21 cellular contexts compared by ENCODE assay signal in genomic region chr4:176400816-176401461, GRCh38.
DNase-seq lines count a peak whose midpoint lies in the region; ATAC-seq and TF ChIP-seq lines count a peak whose summit lies in the region.
"Had no signal": no experiment of that assay in that cellular context is flagged by ENCODE, and none has a peak within 500 bp of the region (broad histone marks: within the 10 kb centered on the region; RNA-seq: fewer than 3 reads in every experiment).

No MANE protein-coding gene starts in this region.

- H3K27me3 Mint-ChIP-seq in naive thymus-derived CD8-positive, alpha-beta T cell = peaks cover 0 to 25% (median 4%) of the 10 kb centered on the region in 5 donors
- H3K27me3 Mint-ChIP-seq: natural killer cell treated with Interleukin-12 subunit alpha and Interleukin-12 subunit beta and Interleukin-15 and Interleukin-18, amount 100 ng/mL, for 72 hours had no signal

- POLR2A ChIA-PET in naive thymus-derived CD8-positive, alpha-beta T cell (lab: Charles Lee) = no interaction called here

- no peaks in the 10 kb centered on the region for H3K36me3 ChIP-seq in BE2C
- H3K36me3 ChIP-seq: cardiac muscle cell, right atrium auricular region, upper lobe of right lung had no signal

- no peaks in the 10 kb centered on the region for H3K4me1 ChIP-seq in BE2C
- H3K4me1 ChIP-seq: right atrium auricular region, upper lobe of right lung had no signal

- H3K4me3 ChIP-seq in AG10803 (ENCODE audit: low read length) = no peak overlapping the region
- no peak overlapping the region for H3K4me3 ChIP-seq in BE2C (ENCODE audit: low read depth, low read length)
- H3K4me3 ChIP-seq: cardiac muscle cell, hepatocyte, right atrium auricular region, upper lobe of right lung had no signal

- no peaks in the 10 kb centered on the region for H3K9me3 ChIP-seq in BE2C
- H3K9me3 ChIP-seq: upper lobe of right lung had no signal

- H3K36me3 Mint-ChIP-seq in naive thymus-derived CD8-positive, alpha-beta T cell = no peaks in the 10 kb centered on the region
- H3K36me3 Mint-ChIP-seq: natural killer cell treated with Interleukin-12 subunit alpha and Interleukin-12 subunit beta and Interleukin-15 and Interleukin-18, amount 100 ng/mL, for 72 hours had no signal

- DNase-seq in AG10803 (ENCODE audit: low read depth) = peak; percentile 79
- DNase-seq in LoVo (ENCODE audit: low spot score) = peak; percentile 43
- peak; percentile 84 for DNase-seq in amniotic epithelial cell (ENCODE audit: low read depth)
- DNase-seq in iris pigment epithelial cell (ENCODE audit: low read depth) = peak; percentile 87
- no peak for DNase-seq in BE2C
- DNase-seq in NK-92 (lab: John Stamatoyannopoulos, UW; ENCODE audit: unreplicated experiment) = no peak
- DNase-seq in naive thymus-derived CD8-positive, alpha-beta T cell = no peak
- DNase-seq: activated naive CD4-positive, alpha-beta T cell; endodermal cell; KBM-7; left ventricle myocardium superior; NCI-H1694 treated with DMSO at 0.1 percent for 48 hours; NCI-H524; SHP77; stimulated activated CD4-positive, alpha-beta T cell treated with anti-CD3 and anti-CD28 coated beads, Interleukin-4, amount 100 ng/mL, for 24 hours; upper lobe of right lung had no signal

- no peak overlapping the region for H3K4me3 Mint-ChIP-seq in naive thymus-derived CD8-positive, alpha-beta T cell
- H3K4me3 Mint-ChIP-seq: endodermal cell; natural killer cell treated with Interleukin-12 subunit alpha and Interleukin-12 subunit beta and Interleukin-15 and Interleukin-18, amount 100 ng/mL, for 72 hours had no signal

- no peak for ATAC-seq in activated CD4-positive, CD25-positive, alpha-beta regulatory T cell treated with anti-CD3 and anti-CD28 coated beads, Interleukin-2, amount 50 U/mL, for 24 hours
- ATAC-seq in naive thymus-derived CD8-positive, alpha-beta T cell = no peak
- ATAC-seq: left ventricle myocardium superior; natural killer cell treated with Interleukin-12 subunit alpha and Interleukin-12 subunit beta and Interleukin-15 and Interleukin-18, amount 100 ng/mL, for 72 hours; upper lobe of right lung had no signal

- no peak for TF ChIP-seq CTCF in AG10803 (conservative IDR thresholded peaks at IDR 0.05; ENCODE audit: low read length)
- TF ChIP-seq CTCF in BE2C (IDR thresholded peaks at IDR 0.05; ENCODE audit: low read depth, low read length) = no peak

- peaks cover 0 to 38% (median 8%) of the 10 kb centered on the region in 9 donors for H3K9me3 Mint-ChIP-seq in naive thymus-derived CD8-positive, alpha-beta T cell
- H3K9me3 Mint-ChIP-seq: endodermal cell had no signal

- H3K4me1 Mint-ChIP-seq in naive thymus-derived CD8-positive, alpha-beta T cell = no peaks in the 10 kb centered on the region
- H3K4me1 Mint-ChIP-seq: endodermal cell had no signal

- H3K27ac Mint-ChIP-seq in naive thymus-derived CD8-positive, alpha-beta T cell = no peak overlapping the region
- H3K27ac Mint-ChIP-seq: endodermal cell; natural killer cell treated with Interleukin-12 subunit alpha and Interleukin-12 subunit beta and Interleukin-15 and Interleukin-18, amount 100 ng/mL, for 72 hours had no signal

- H3K27me3 ChIP-seq in BE2C = no peaks in the 10 kb centered on the region
- H3K27me3 ChIP-seq: cardiac muscle cell, hepatocyte, right atrium auricular region, upper lobe of right lung had no signal

Comparison
In these comparisons a context has a peak if more than half of its experiments do, and no peak if none do; other contexts are left out.
1. DNase-seq: peak in AG10803 (single experiment), LoVo (single experiment), amniotic epithelial cell (single experiment) and iris pigment epithelial cell (single experiment); none in BE2C (single experiment), NK-92 (single experiment) and naive thymus-derived CD8-positive, alpha-beta T cell (0 of 10).